In genomic region chr15:45587861-45588170, GRCh38 we compare ENCODE assay signal across 8 cellular contexts. TPM values are rescaled to one million over a fixed set of nuclear protein-coding genes. Genes with fewer than 3 reads are reported as not detected.
DNase-seq lines count a peak whose midpoint lies in the region; ATAC-seq, FAIRE-seq and TF ChIP-seq lines count a peak whose summit lies in the region.

No MANE protein-coding gene starts in this region.

- H3K27ac Mint-ChIP-seq in activated CD4-positive, alpha-beta T cell treated with anti-CD3 and anti-CD28 coated beads, Interleukin-2, amount 10 ng/mL, durations not matched to agents 24 days and 14 days, result peak overlapping the region; percentile 100
- peak overlapping the region; percentile 100 for H3K27ac Mint-ChIP-seq in astrocyte (ENCODE audit: unreplicated experiment)

- TF ChIP-seq EP300 in HepG2 (IDR thresholded peaks at IDR 0.05; ENCODE audit: low read depth in 2 of 2, low read length in 2 of 2) (no peak), HepG2 (CRISPR knock-in tag; IDR thresholded peaks at IDR 0.05; ENCODE audit: borderline replicate concordance) (no peak)

- no peaks in the 10 kb centered on the region for H3K27me3 Mint-ChIP-seq in activated CD4-positive, alpha-beta T cell treated with anti-CD3 and anti-CD28 coated beads, Interleukin-2, amount 10 ng/mL, durations not matched to agents 24 days and 14 days
- no peaks in the 10 kb centered on the region for H3K27me3 Mint-ChIP-seq in astrocyte (ENCODE audit: low read depth, unreplicated experiment)

- peaks cover 9% of the 10 kb centered on the region for H3K36me3 Mint-ChIP-seq in activated CD4-positive, alpha-beta T cell treated with anti-CD3 and anti-CD28 coated beads, Interleukin-2, amount 10 ng/mL, durations not matched to agents 24 days and 14 days (ENCODE audit: low read depth)
- no peaks in the 10 kb centered on the region for H3K36me3 Mint-ChIP-seq in astrocyte (ENCODE audit: low read depth, unreplicated experiment)

- peaks cover 20% of the 10 kb centered on the region for H3K4me1 ChIP-seq in astrocyte (ENCODE audit: insufficient read depth, low read length)
- H3K4me1 ChIP-seq in HepG2 (ENCODE audit: insufficient read depth, low read length), result peaks cover 33% of the 10 kb centered on the region
- peaks cover 13% of the 10 kb centered on the region for H3K4me1 ChIP-seq in thymus (ENCODE audit: control insufficient read depth, insufficient read depth, low read length)

- H3K4me3 ChIP-seq in astrocyte (ENCODE audit: insufficient read depth, low read depth, low read length) (peak overlapping the region; percentile 99), HepG2 (replicated peaks in 1 of 3; ENCODE audit: insufficient read depth in 1 of 3, low read depth in 2 of 3, low read length in 3 of 3) (peak overlapping the region; percentile 81 to 96 (median 82)), thymus (ENCODE audit: low read length) (peak overlapping the region; percentile 82)

- in situ Hi-C loops in HepG2 (cut with HindIII; ENCODE audit: extremely low pct_ligation_motif_present, low pct_unique_long_range_greater_than_20kb), result loop anchor here (5.0 kb wide), 1 partner anchor 186 kb away; a partner anchor contains a TSS

- POLR2A ChIA-PET in HepG2 (lab: Yijun Ruan, JAX), result interaction anchor here (1.0 to 2.8 kb wide), 10 partner anchors 9 to 309 kb away, joined by 3 to 27 read pairs (median 12); partner anchors contain the start of gene SQOR

- intact Hi-C loops in activated CD4-positive, alpha-beta T cell treated with anti-CD3 and anti-CD28 coated beads, Interleukin-2, amount 10 ng/mL, durations not matched to agents 24 days and 14 days (cut with micrococcal nuclease), result loop anchor here (1.0 to 5.0 kb wide), 5 partner anchors 47 to 390 kb away; partner anchors contain the start of genes SLC30A4 and SQOR
- intact Hi-C loops in HepG2 (cut with micrococcal nuclease; ENCODE audit: unreplicated experiment), result loop anchor here (1.0 to 10.0 kb wide), 3 partner anchors 47 to 386 kb away; partner anchors contain the start of gene SQOR

- H3K9me3 ChIP-seq in astrocyte (ENCODE audit: insufficient read depth, low read depth, low read length) (no peaks in the 10 kb centered on the region), HepG2 (ENCODE audit: low read length) (no peaks in the 10 kb centered on the region), thymus (ENCODE audit: control insufficient read depth) (no peaks in the 10 kb centered on the region)

- H3K4me2 ChIP-seq in astrocyte (ENCODE audit: low read length), result peak overlapping the region; percentile 88
- peak overlapping the region; percentile 91 for H3K4me2 ChIP-seq in HepG2 (ENCODE audit: low read depth, low read length)

- TSS peak; percentile 75 for BruUV-seq in HepG2 (replicated peaks; lab: Mats Ljungman, UMichigan)

- no peak for ATAC-seq in HepG2
- ATAC-seq in GM21423 (IDR thresholded peaks at IDR 0.05; ENCODE audit: unreplicated experiment), result no peak
- no peak for ATAC-seq in HG02798 (IDR thresholded peaks at IDR 0.05; ENCODE audit: poor library complexity, unreplicated experiment)

- no peak for TF ChIP-seq RAD21 in HepG2 (CRISPR knock-in tag; IDR thresholded peaks at IDR 0.05)

- DNase-seq in activated CD4-positive, alpha-beta T cell treated with anti-CD3 and anti-CD28 coated beads, Interleukin-2, amount 10 ng/mL, durations not matched to agents 24 days and 14 days, result no peak
- no peak for DNase-seq in activated CD4-positive, alpha-beta T cell treated with anti-CD3 and anti-CD28 coated beads, Interleukin-2, amount 50 U/mL, for 4 hours
- DNase-seq in astrocyte (ENCODE audit: low read depth) (no peak), HepG2 (ENCODE audit: low spot score) (no peak)
- DNase-seq in stimulated activated CD4-positive, alpha-beta T cell treated with anti-CD3 and anti-CD28 coated beads, Interleukin-15, amount 100 ng/mL, for 24 hours, result no peak

- no peak for TF ChIP-seq CTCF in astrocyte (IDR thresholded peaks at IDR 0.05; ENCODE audit: insufficient read depth, low read depth, low read length)
- TF ChIP-seq CTCF in HepG2 (CRISPR knock-in tag; IDR thresholded peaks at IDR 0.05), result no peak

- H4K20me1 ChIP-seq in astrocyte (ENCODE audit: insufficient read depth, low read length) (no peaks in the 10 kb centered on the region), HepG2 (ENCODE audit: insufficient read depth, low read length) (no peaks in the 10 kb centered on the region; the same call in 1 of the 2 replicates)

- FAIRE-seq in astrocyte (lab: Jason Lieb, UNC), result no peak
- FAIRE-seq in HepG2 (lab: Jason Lieb, UNC), result no peak

- no peaks in the 10 kb centered on the region for H3K9me3 Mint-ChIP-seq in activated CD4-positive, alpha-beta T cell treated with anti-CD3 and anti-CD28 coated beads, Interleukin-2, amount 10 ng/mL, durations not matched to agents 24 days and 14 days
- H3K9me3 Mint-ChIP-seq in astrocyte (ENCODE audit: unreplicated experiment), result no peaks in the 10 kb centered on the region

- H3K79me2 ChIP-seq in astrocyte (ENCODE audit: insufficient read depth, low read length) (peaks cover 53% of the 10 kb centered on the region), HepG2 (ENCODE audit: insufficient read depth, low read length) (peaks cover 50% of the 10 kb centered on the region)

- no peaks in the 10 kb centered on the region for H3K36me3 ChIP-seq in astrocyte (ENCODE audit: insufficient read depth, low read length)
- H3K36me3 ChIP-seq in HepG2 (replicated peaks in 1 of 2; ENCODE audit: control insufficient read depth in 1 of 2, insufficient read depth in 2 of 2, low read length in 2 of 2), result peaks cover 0 to 9% of the 10 kb centered on the region in 2 experiments; a peak in 2 of 5 replicates
- no peaks in the 10 kb centered on the region for H3K36me3 ChIP-seq in thymus (ENCODE audit: control insufficient read depth, insufficient read depth)

- peak overlapping the region; percentile 94 for H3K9ac ChIP-seq in astrocyte (ENCODE audit: low read length)
- peak overlapping the region; percentile 96 for H3K9ac ChIP-seq in HepG2 (ENCODE audit: insufficient read depth, low read depth, low read length)

- WGBS in HepG2 (ENCODE audit: low lambda C conversion rate), result no CpG with 5 or more reads among the region's 4 CpGs
- under 1% methylated on average over 4 of the region's 4 CpGs for WGBS in thymus

- peak overlapping the region; percentile 97 for H3K27ac ChIP-seq in astrocyte (ENCODE audit: low read depth, low read length)
- H3K27ac ChIP-seq in HepG2 (ENCODE audit: extremely low read length, insufficient read depth, low read length), result peak overlapping the region; percentile 97
- H3K27ac ChIP-seq in thymus (ENCODE audit: low read depth), result peak overlapping the region; percentile 99

- TF ChIP-seq POLR2A in HepG2 (IDR thresholded peaks at IDR 0.05; ENCODE audit: insufficient read depth in 1 of 2, low read depth in 2 of 2, low read length in 2 of 2), result no peak

- H2AFZ ChIP-seq in astrocyte (ENCODE audit: low read depth, low read length) (peak overlapping the region; percentile 87), HepG2 (ENCODE audit: low read length) (peak overlapping the region; percentile 32)

- H3K27me3 ChIP-seq in astrocyte (ENCODE audit: insufficient read depth, low read length) (no peaks in the 10 kb centered on the region), HepG2 (ENCODE audit: control insufficient read depth in 1 of 2, insufficient read depth in 2 of 2, low read length in 2 of 2) (no peaks in the 10 kb centered on the region; a peak in 1 of 5 replicates), thymus (ENCODE audit: control insufficient read depth, insufficient read depth) (no peaks in the 10 kb centered on the region)

- CTCF ChIA-PET in HepG2 (lab: Yijun Ruan, JAX; ENCODE audit: low intra/inter-chr PET ratio, low total read pairs), result no interaction called here

- H3K4me1 Mint-ChIP-seq in activated CD4-positive, alpha-beta T cell treated with anti-CD3 and anti-CD28 coated beads, Interleukin-2, amount 10 ng/mL, durations not matched to agents 24 days and 14 days, result peaks cover 31% of the 10 kb centered on the region
- peaks cover 17% of the 10 kb centered on the region for H3K4me1 Mint-ChIP-seq in astrocyte (ENCODE audit: low read depth, unreplicated experiment)

- H3K4me3 Mint-ChIP-seq in activated CD4-positive, alpha-beta T cell treated with anti-CD3 and anti-CD28 coated beads, Interleukin-2, amount 10 ng/mL, durations not matched to agents 24 days and 14 days, result peak overlapping the region; percentile 99
- peak overlapping the region; percentile 96 for H3K4me3 Mint-ChIP-seq in astrocyte (ENCODE audit: unreplicated experiment)

RNA-seq across cellular contexts. Expression of gene BLOC1S6, which starts 0.6 kb away (rescaled TPM):
- total RNA-seq in activated CD4-positive, alpha-beta T cell treated with anti-CD3 and anti-CD28 coated beads, Interleukin-2, amount 10 ng/mL, durations not matched to agents 24 days and 14 days, result 42.8 and 44.8 TPM in 2 replicates
- total RNA-seq in astrocyte, result 62.3 and 64.2 TPM in 2 replicates
- total RNA-seq in HepG2 (2016; rRNA removed; fragmentation: Illumina TruSeq; extraction: Trizol), result 44.3 and 67.5 TPM in 2 replicates
- total RNA-seq in HepG2 (2016; cell fraction: cytosol; rRNA removed; fragmentation: Illumina TruSeq; extraction: Trizol; ENCODE audit: low read depth), result 9.7 and 14.1 TPM in 2 replicates
- 45.6 and 82.4 TPM in 2 replicates for total RNA-seq in HepG2 (2016; cell fraction: insoluble cytoplasmic fraction; rRNA removed; fragmentation: Illumina TruSeq; extraction: Trizol)
- 37.2 and 39.9 TPM in 2 replicates for total RNA-seq in HepG2 (2016; cell fraction: membrane; rRNA removed; fragmentation: Illumina TruSeq; extraction: Trizol)
- 21.7 and 23.9 TPM in 2 replicates for total RNA-seq in HepG2 (2016; cell fraction: nucleus; rRNA removed; fragmentation: Illumina TruSeq; extraction: Trizol)
- polyA plus RNA-seq in HepG2 (2011; rRNA removed), result 10.0 and 11.8 TPM in 2 replicates
- 7.2 and 9.3 TPM in 2 replicates for polyA plus RNA-seq in HepG2 (2011; cell fraction: cytosol; rRNA removed)
- polyA plus RNA-seq in HepG2 (2011; cell fraction: nucleus; rRNA removed), result 5.0 and 5.5 TPM in 2 replicates
- 31.1 and 38.9 TPM in 2 replicates for polyA plus RNA-seq in HepG2 (2012)
- 4.7 and 5.4 TPM in 2 replicates for polyA plus RNA-seq in HepG2 (2016; cell fraction: cytosol; fragmentation: Illumina TruSeq; extraction: Trizol; ENCODE audit: low read depth)
- polyA plus RNA-seq in HepG2 (2016; cell fraction: insoluble cytoplasmic fraction; fragmentation: Illumina TruSeq; extraction: Trizol; ENCODE audit: low read depth), result 54.5 and 55.8 TPM in 2 replicates
- polyA plus RNA-seq in HepG2 (2016; cell fraction: membrane; fragmentation: Illumina TruSeq; extraction: Trizol; ENCODE audit: low read depth), result 16.2 and 20.1 TPM in 2 replicates
- 27.7 and 30.6 TPM in 2 replicates for polyA plus RNA-seq in HepG2 (2016; cell fraction: nucleus; fragmentation: Illumina TruSeq; extraction: Trizol; ENCODE audit: insufficient read depth, low read depth)
- polyA minus RNA-seq in HepG2 (2011; rRNA and poly(A)+ RNA removed; ENCODE audit: low replicate concordance), result 11.2 and 14.4 TPM in 2 replicates
- 15.0 and 20.2 TPM in 2 replicates for polyA minus RNA-seq in HepG2 (2011; cell fraction: cytosol; rRNA and poly(A)+ RNA removed)
- polyA minus RNA-seq in HepG2 (2011; cell fraction: nucleus; rRNA and poly(A)+ RNA removed), result 11.6 and 13.8 TPM in 2 replicates
- polyA plus RNA-seq in thymus, result 32.1 TPM

RNA-seq across cellular contexts. Expression of gene SQOR, which starts 47.0 kb away (rescaled TPM):
- 103 and 108 TPM in 2 replicates for total RNA-seq in activated CD4-positive, alpha-beta T cell treated with anti-CD3 and anti-CD28 coated beads, Interleukin-2, amount 10 ng/mL, durations not matched to agents 24 days and 14 days
- total RNA-seq in astrocyte (4.0 and 4.2 TPM in 2 replicates), HepG2 (2016; rRNA removed; fragmentation: Illumina TruSeq; extraction: Trizol) (19.4 and 25.9 TPM in 2 replicates)
- total RNA-seq in HepG2 (2016; cell fraction: cytosol; rRNA removed; fragmentation: Illumina TruSeq; extraction: Trizol; ENCODE audit: low read depth), result 14.8 and 16.6 TPM in 2 replicates
- total RNA-seq in HepG2 (2016; cell fraction: insoluble cytoplasmic fraction; rRNA removed; fragmentation: Illumina TruSeq; extraction: Trizol), result 19.9 and 25.8 TPM in 2 replicates
- 20.2 and 21.7 TPM in 2 replicates for total RNA-seq in HepG2 (2016; cell fraction: membrane; rRNA removed; fragmentation: Illumina TruSeq; extraction: Trizol)
- total RNA-seq in HepG2 (2016; cell fraction: nucleus; rRNA removed; fragmentation: Illumina TruSeq; extraction: Trizol), result 7.5 and 8.5 TPM in 2 replicates
- polyA plus RNA-seq in HepG2 (2011; rRNA removed) (17.5 and 19.3 TPM in 2 replicates), thymus (33.5 TPM)
- polyA plus RNA-seq in HepG2 (2011; cell fraction: cytosol; rRNA removed), result 15.4 and 18.8 TPM in 2 replicates
- polyA plus RNA-seq in HepG2 (2011; cell fraction: nucleus; rRNA removed), result 7.0 and 7.3 TPM in 2 replicates
- 7.7 and 8.6 TPM in 2 replicates for polyA plus RNA-seq in HepG2 (2012)
- polyA plus RNA-seq in HepG2 (2016; cell fraction: cytosol; fragmentation: Illumina TruSeq; extraction: Trizol; ENCODE audit: low read depth), result 13.3 and 13.9 TPM in 2 replicates
- 20.1 and 20.6 TPM in 2 replicates for polyA plus RNA-seq in HepG2 (2016; cell fraction: insoluble cytoplasmic fraction; fragmentation: Illumina TruSeq; extraction: Trizol; ENCODE audit: low read depth)
- 15.0 and 15.1 TPM in 2 replicates for polyA plus RNA-seq in HepG2 (2016; cell fraction: membrane; fragmentation: Illumina TruSeq; extraction: Trizol; ENCODE audit: low read depth)
- polyA plus RNA-seq in HepG2 (2016; cell fraction: nucleus; fragmentation: Illumina TruSeq; extraction: Trizol; ENCODE audit: insufficient read depth, low read depth), result 7.2 and 10.5 TPM in 2 replicates
- polyA minus RNA-seq in HepG2 (2011; rRNA and poly(A)+ RNA removed; ENCODE audit: low replicate concordance), result 17.0 and 23.7 TPM in 2 replicates
- 8.4 and 13.7 TPM in 2 replicates for polyA minus RNA-seq in HepG2 (2011; cell fraction: cytosol; rRNA and poly(A)+ RNA removed)
- polyA minus RNA-seq in HepG2 (2011; cell fraction: nucleus; rRNA and poly(A)+ RNA removed), result 8.0 and 12.3 TPM in 2 replicates
